Comparison of ENCODE assay signal across 10 cellular contexts in genomic region chr2:232333361-232334135, GRCh38. TPM values are rescaled to one million over a fixed set of nuclear protein-coding genes. Genes with fewer than 3 reads are reported as not detected.
DNase-seq lines count a peak whose midpoint lies in the region; ATAC-seq, FAIRE-seq and TF ChIP-seq lines count a peak whose summit lies in the region.
"Had no signal": no experiment of that assay in that cellular context is flagged by ENCODE, and none has a peak within 500 bp of the region (broad histone marks: within the 10 kb centered on the region; RNA-seq: fewer than 3 reads in every experiment).

No MANE protein-coding gene starts in this region.

- no peaks in the 10 kb centered on the region for H3K36me3 Mint-ChIP-seq in T-helper 17 cell (ENCODE audit: low read depth)

- H3K4me3 Mint-ChIP-seq in T-helper 17 cell = no peak overlapping the region

- no peaks in the 10 kb centered on the region for H3K9me2 ChIP-seq in hepatocyte (replicated peaks; ENCODE audit: insufficient read depth)

- DNase-seq in GM06990 (ENCODE audit: extremely low read depth, insufficient read length) = no peak
- DNase-seq in T-helper 17 cell = peak; percentile 3 to 6 (median 6)
- DNase-seq in hepatocyte (ENCODE audit: low spot score) = no peak
- DNase-seq in GM03348 (ENCODE audit: low spot score) = no peak
- DNase-seq in GM19239 (ENCODE audit: insufficient read length, low spot score) = no peak
- DNase-seq: erythroblast, GF-D8 had no signal

- no peak overlapping the region for H3K27ac ChIP-seq in 22Rv1
- no peak overlapping the region for H3K27ac ChIP-seq in hepatocyte

- H3K27me3 ChIP-seq in GM06990 (replicated peaks; ENCODE audit: control insufficient read depth, insufficient read depth, low read length) = no peaks in the 10 kb centered on the region
- H3K27me3 ChIP-seq in hepatocyte = no peaks in the 10 kb centered on the region

- no peaks in the 10 kb centered on the region for H3K27me3 Mint-ChIP-seq in T-helper 17 cell

- peaks cover 1% of the 10 kb centered on the region for H3K36me3 ChIP-seq in GM06990 (ENCODE audit: control insufficient read depth, insufficient read depth, low read length)
- H3K36me3 ChIP-seq in hepatocyte (replicated peaks; ENCODE audit: insufficient read depth, low read depth) = no peaks in the 10 kb centered on the region

- no peak overlapping the region for H3K27ac Mint-ChIP-seq in T-helper 17 cell

- no peaks in the 10 kb centered on the region for H3K9me3 ChIP-seq in T-helper 17 cell (ENCODE audit: control insufficient read depth, low read length, poor library complexity, severe bottlenecking)
- no peaks in the 10 kb centered on the region for H3K9me3 ChIP-seq in hepatocyte (ENCODE audit: low read depth)

- peak; percentile 73 for TF ChIP-seq CTCF in 22Rv1 (IDR thresholded peaks at IDR 0.05)
- TF ChIP-seq CTCF in GM06990 (IDR thresholded peaks at IDR 0.05; ENCODE audit: insufficient read depth, low read length, poor library complexity, severe bottlenecking) = peak; percentile 63
- TF ChIP-seq CTCF in hepatocyte (IDR thresholded peaks at IDR 0.05; ENCODE audit: poor library complexity) = peak; percentile 44

- no peak overlapping the region for H3K4me2 ChIP-seq in hepatocyte

- H3K79me2 ChIP-seq in hepatocyte = no peaks in the 10 kb centered on the region

- H4K20me1 ChIP-seq in hepatocyte (ENCODE audit: insufficient read depth, poor library complexity, severe bottlenecking) = no peaks in the 10 kb centered on the region

- H3K4me1 ChIP-seq in hepatocyte (ENCODE audit: insufficient read depth) = no peaks in the 10 kb centered on the region

- ATAC-seq in T-helper 17 cell = no peak
- no peak for ATAC-seq in GM18870 (IDR thresholded peaks at IDR 0.05; ENCODE audit: unreplicated experiment)
- ATAC-seq in HG03520 (IDR thresholded peaks at IDR 0.05; ENCODE audit: unreplicated experiment) = no peak

- H3K4me1 Mint-ChIP-seq in T-helper 17 cell = no peaks in the 10 kb centered on the region

- WGBS in hepatocyte (ENCODE audit: low lambda C conversion rate, missing lambda C conversion rate) = 93% methylated on average over 28 of the region's 28 CpGs

- H2AFZ ChIP-seq in hepatocyte = no peak overlapping the region

- no peak for FAIRE-seq in GM19239 (lab: Jason Lieb, UNC)

- H3K4me3 ChIP-seq in GM06990 (replicated peaks; ENCODE audit: low read depth, low read length) (no peak overlapping the region), hepatocyte (no peak overlapping the region)

RNA-seq across cellular contexts. Expression of gene ALPP, which starts 45.0 kb away (rescaled TPM):
- total RNA-seq in T-helper 17 cell (under 1 TPM; 0.29 to 0.45 TPM), hepatocyte (6.5 and 8.7 TPM in 2 replicates)
- polyA plus RNA-seq in hepatocyte = 1.2 and 1.3 TPM in 2 replicates

Comparison
In these comparisons a context has a peak if more than half of its experiments do, and no peak if none do; other contexts are left out.
1. DNase-seq: peak in T-helper 17 cell (3 of 3); none in GM06990 (single experiment), hepatocyte (single experiment), GM03348 (single experiment) and GM19239 (single experiment).
2. Peak in every context shown above with its lines, with median percentiles within 50 percentile points of each other: CTCF ChIP-seq.